ENCODE assay signal across 11 cellular contexts in genomic region chr3:171462224-171462623, GRCh38. TPM values are rescaled to one million over a fixed set of nuclear protein-coding genes. Genes with fewer than 3 reads are reported as not detected.
DNase-seq lines count a peak whose midpoint lies in the region; ATAC-seq and TF ChIP-seq lines count a peak whose summit lies in the region.
"Had no signal": no experiment of that assay in that cellular context is flagged by ENCODE, and none has a peak within 500 bp of the region (broad histone marks: within the 10 kb centered on the region; RNA-seq: fewer than 3 reads in every experiment).

No MANE protein-coding gene starts in this region.

- H3K9ac ChIP-seq in HUES64 (ENCODE audit: low read depth, low read length): no peak overlapping the region

- peak overlapping the region; percentile 94 to 97 for H3K4me3 Mint-ChIP-seq in activated T-cell treated with anti-CD3 and anti-CD28 coated beads, Interleukin-2, amount 50 U/mL, for 72 hours
- peak overlapping the region; percentile 26 to 97 (median 64) for H3K4me3 Mint-ChIP-seq in nephron

- peaks cover 8 to 10% of the 10 kb centered on the region in 2 donors for H3K36me3 Mint-ChIP-seq in activated T-cell treated with anti-CD3 and anti-CD28 coated beads, Interleukin-2, amount 50 U/mL, for 72 hours (ENCODE audit: insufficient read depth in 2 of 2)
- H3K36me3 Mint-ChIP-seq in nephron (ENCODE audit: low read depth): no peaks in the 10 kb centered on the region

- POLR2A ChIA-PET in A673 (lab: Charles Lee; ENCODE audit: low non-redundant PET): no interaction called here

- H3K9me3 Mint-ChIP-seq in activated T-cell treated with anti-CD3 and anti-CD28 coated beads, Interleukin-2, amount 50 U/mL, for 72 hours: peaks cover 1 to 3% of the 10 kb centered on the region in 2 donors
- H3K9me3 Mint-ChIP-seq in nephron: no peaks in the 10 kb centered on the region

- H3K36me3 ChIP-seq in HUES64 (ENCODE audit: insufficient read depth, low read length) (no peaks in the 10 kb centered on the region), A673 (ENCODE audit: insufficient read depth, low read length, poor library complexity, severe bottlenecking) (no peaks in the 10 kb centered on the region), right atrium auricular region (no peaks in the 10 kb centered on the region)
- H3K36me3 ChIP-seq: adrenal gland had no signal

- H3K27ac Mint-ChIP-seq in activated T-cell treated with anti-CD3 and anti-CD28 coated beads, Interleukin-2, amount 50 U/mL, for 72 hours: no peak overlapping the region
- H3K27ac Mint-ChIP-seq in nephron: no peak overlapping the region

- no peaks in the 10 kb centered on the region for H3K27me3 Mint-ChIP-seq in activated T-cell treated with anti-CD3 and anti-CD28 coated beads, Interleukin-2, amount 50 U/mL, for 72 hours (ENCODE audit: low read depth)
- peaks cover 34% of the 10 kb centered on the region for H3K27me3 Mint-ChIP-seq in nephron (ENCODE audit: low read depth)

- H3K9me3 ChIP-seq in HUES64 (ENCODE audit: insufficient read depth, low read depth, low read length): no peaks in the 10 kb centered on the region
- no peaks in the 10 kb centered on the region for H3K9me3 ChIP-seq in A673 (ENCODE audit: low read depth, low read length, poor library complexity, severe bottlenecking)
- H3K9me3 ChIP-seq in right atrium auricular region: no peaks in the 10 kb centered on the region
- H3K9me3 ChIP-seq: adrenal gland had no signal

- peak; percentile 23 for DNase-seq in activated T-cell treated with anti-CD3 and anti-CD28 coated beads for 4 hours
- no peak for DNase-seq in activated T-cell treated with anti-CD3 and anti-CD28 coated beads, Interleukin-2, amount 50 U/mL, for 48 hours
- DNase-seq in activated T-cell treated with anti-CD3 and anti-CD28 coated beads, Interleukin-2, amount 50 U/mL, for 72 hours: peak in 1 of 2 donors; percentile 17
- no peak for DNase-seq in A673 (ENCODE audit: low spot score)
- no peak for DNase-seq in right atrium auricular region (ENCODE audit: low spot score)
- no peak for DNase-seq in dorsolateral prefrontal cortex
- DNase-seq: adrenal gland, NCI-H345 had no signal

- CTCF ChIA-PET in A673 (lab: Charles Lee): no interaction called here

- TF ChIP-seq CTCF in nephron (IDR thresholded peaks at IDR 0.05; ENCODE audit: unreplicated experiment in 3 of 3): no peak
- no peak for TF ChIP-seq CTCF in A673 (conservative IDR thresholded peaks at IDR 0.05; ENCODE audit: low read depth, low read length)
- TF ChIP-seq CTCF in right atrium auricular region (IDR thresholded peaks at IDR 0.05): no peak
- TF ChIP-seq CTCF in dorsolateral prefrontal cortex (IDR thresholded peaks at IDR 0.05 in 54 of 56, conservative IDR thresholded peaks at IDR 0.05 in 2 of 56; ENCODE audit: low read depth in 1 of 56, partially characterized antibody in 56 of 56): no peak

- BruUV-seq in A673 (replicated peaks; lab: Mats Ljungman, UMichigan): no TSS peak

- peaks cover 44% of the 10 kb centered on the region for H3K27me3 ChIP-seq in HUES64 (ENCODE audit: insufficient read depth, low read length)
- H3K27me3 ChIP-seq in A673 (replicated peaks; ENCODE audit: insufficient read depth, low read depth, low read length, poor library complexity): peaks cover 12% of the 10 kb centered on the region
- no peaks in the 10 kb centered on the region for H3K27me3 ChIP-seq in right atrium auricular region
- H3K27me3 ChIP-seq in dorsolateral prefrontal cortex: no peaks in the 10 kb centered on the region
- H3K27me3 ChIP-seq: adrenal gland had no signal

- 11% methylated on average over 1 of the region's 1 CpG for WGBS in HUES64

- peak overlapping the region; percentile 87; the same call in 1 of the 2 replicates for H3K4me3 ChIP-seq in HUES64 (ENCODE audit: low read length)
- no peak overlapping the region for H3K4me3 ChIP-seq in A673 (ENCODE audit: low read depth, low read length, poor library complexity, severe bottlenecking)
- H3K4me3 ChIP-seq in right atrium auricular region: no peak overlapping the region
- peak overlapping the region in 2 of 59 donors; percentile 68 to 89 for H3K4me3 ChIP-seq in dorsolateral prefrontal cortex

- intact Hi-C loops in A673 (cut with micrococcal nuclease; ENCODE audit: unreplicated experiment) (loop anchor here (5.0 kb wide), 1 partner anchor 275 kb away; no protein-coding TSS in a partner anchor), dorsolateral prefrontal cortex (cut with DNase I) (loop anchor here (5.0 to 10.0 kb wide), 7 partner anchors 80 to 500 kb away; no protein-coding TSS in a partner anchor)

- peaks cover 21% of the 10 kb centered on the region for H3K4me1 ChIP-seq in HUES64 (ENCODE audit: insufficient read depth, low read length)
- peaks cover 5% of the 10 kb centered on the region for H3K4me1 ChIP-seq in A673 (ENCODE audit: insufficient read depth, low read length, poor library complexity, severe bottlenecking)
- peaks cover 0 to 18% of the 10 kb centered on the region in 2 donors for H3K4me1 ChIP-seq in right atrium auricular region

- no peak for ATAC-seq in activated T-cell treated with anti-CD3 and anti-CD28 coated beads, Interleukin-2, amount 50 U/mL, for 72 hours (replicated peaks in 1 of 2)
- ATAC-seq: left lobe of liver had no signal

- no peak overlapping the region for H3K27ac ChIP-seq in HUES64 (ENCODE audit: low read depth, low read length)
- H3K27ac ChIP-seq in A673 (ENCODE audit: low read depth, low read length, poor library complexity, severe bottlenecking): no peak overlapping the region
- no peak overlapping the region for H3K27ac ChIP-seq in right atrium auricular region
- H3K27ac ChIP-seq in dorsolateral prefrontal cortex: no peak overlapping the region
- H3K27ac ChIP-seq: adrenal gland had no signal

- peaks cover 24% of the 10 kb centered on the region for H3K4me1 Mint-ChIP-seq in activated T-cell treated with anti-CD3 and anti-CD28 coated beads, Interleukin-2, amount 50 U/mL, for 72 hours (ENCODE audit: low read depth)
- H3K4me1 Mint-ChIP-seq in nephron: peaks cover 18% of the 10 kb centered on the region

RNA-seq across cellular contexts. Expression of gene TNIK, which starts 2.0 kb away (rescaled TPM):
- 30.8 TPM for polyA plus RNA-seq in HUES64 (2013, experiment 1 of 2)
- 32.2 TPM for polyA plus RNA-seq in HUES64 (2013, experiment 2 of 2)
- total RNA-seq in activated T-cell treated with anti-CD3 and anti-CD28 coated beads, Interleukin-2, amount 50 U/mL, for 72 hours: 10 to 100 TPM; 32.2 to 43.2 TPM
- total RNA-seq in A673 (2021): 0.69 and 1.5 TPM in 2 replicates
- 10 to 100 TPM in 1 of 2 donors, 1 to 10 TPM in 1; 9.0 to 11.6 TPM for total RNA-seq in right atrium auricular region
- 100 to 1,000 TPM in 68 of 120 experiments, 10 to 100 TPM in 52; 63.1 to 191 (median 103) TPM for total RNA-seq in dorsolateral prefrontal cortex
